In genomic region chrX:68832101-68832416, GRCh38 we compare ENCODE assay signal across 8 cellular contexts. TPM values are rescaled to one million over a fixed set of nuclear protein-coding genes. Genes with fewer than 3 reads are reported as not detected.
DNase-seq lines count a peak whose midpoint lies in the region; TF ChIP-seq lines count a peak whose summit lies in the region.

No MANE protein-coding gene starts in this region.

- no peaks in the 10 kb centered on the region for H3K36me3 ChIP-seq in smooth muscle cell (ENCODE audit: low read depth)

- H3K4me1 ChIP-seq in smooth muscle cell (ENCODE audit: low read depth) = no peaks in the 10 kb centered on the region

- peaks cover 18% of the 10 kb centered on the region for H3K4me1 Mint-ChIP-seq in HFFc6 (ENCODE audit: low read depth)
- peaks cover 64% of the 10 kb centered on the region for H3K4me1 Mint-ChIP-seq in brain

- H3K9ac ChIP-seq in smooth muscle cell (ENCODE audit: low read depth) = no peak overlapping the region

- peaks cover 79% of the 10 kb centered on the region for H3K79me2 ChIP-seq in smooth muscle cell (ENCODE audit: low read depth)

- TF ChIP-seq CTCF in HFFc6 (IDR thresholded peaks at IDR 0.05) = no peak
- no peak for TF ChIP-seq CTCF in brain (conservative IDR thresholded peaks at IDR 0.05)
- TF ChIP-seq CTCF in smooth muscle cell (IDR thresholded peaks at IDR 0.05; ENCODE audit: borderline replicate concordance, insufficient read depth, poor library complexity, severe bottlenecking) = no peak

- peaks cover 71% of the 10 kb centered on the region for H4K20me1 ChIP-seq in smooth muscle cell (ENCODE audit: low read depth)

- H3K4me3 Mint-ChIP-seq in HFFc6 (peak overlapping the region; percentile 59), brain (peak overlapping the region; percentile 94 to 98 (median 97))

- H3K27ac ChIP-seq in smooth muscle cell (ENCODE audit: low read depth) = peak overlapping the region; percentile 36

- no peaks in the 10 kb centered on the region for H3K9me3 ChIP-seq in smooth muscle cell (replicated peaks; ENCODE audit: low read depth)

- no peak overlapping the region for H2AFZ ChIP-seq in smooth muscle cell (ENCODE audit: low read depth)

- 47% methylated on average over 9 of the region's 11 CpGs for whole genome bisulfite sequencing in smooth muscle cell (ENCODE audit: low lambda C conversion rate)

- H3K4me3 ChIP-seq in smooth muscle cell = peak overlapping the region; percentile 62

- no peaks in the 10 kb centered on the region for H3F3A ChIP-seq in smooth muscle cell (ENCODE audit: low read depth)

- H3K36me3 Mint-ChIP-seq in HFFc6 (ENCODE audit: low read depth) = no peaks in the 10 kb centered on the region
- H3K36me3 Mint-ChIP-seq in brain = peaks cover 23% of the 10 kb centered on the region

- H3K4me2 ChIP-seq in smooth muscle cell = peak overlapping the region; percentile 87

- H3K9me3 Mint-ChIP-seq in HFFc6 (no peaks in the 10 kb centered on the region), brain (peaks cover 0 to 2% (median 0%) of the 10 kb centered on the region in 5 experiments)

- no peaks in the 10 kb centered on the region for H3K27me3 ChIP-seq in smooth muscle cell (ENCODE audit: low read depth)

- DNase-seq in EH (ENCODE audit: low read depth) = peak; percentile 78
- peak; percentile 67 for DNase-seq in HFFc6
- DNase-seq in OCI-M1 (lab: John Stamatoyannopoulos, UW) = peak; percentile 40
- DNase-seq in iris pigment epithelial cell (ENCODE audit: low read depth) = peak; percentile 89
- no peak for DNase-seq in smooth muscle cell (lab: John Stamatoyannopoulos, UW; ENCODE audit: unreplicated experiment)
- no peak for DNase-seq in NCI-H82 (lab: John Stamatoyannopoulos, UW)
- no peak for DNase-seq in ACHN

- H3K27me3 Mint-ChIP-seq in HFFc6 (ENCODE audit: insufficient read depth) (no peaks in the 10 kb centered on the region), brain (peaks cover 38% of the 10 kb centered on the region)

- in situ Hi-C loops in ACHN (cut with HindIII; ENCODE audit: low pct_ligation_motif_present, low pct_unique_long_range_greater_than_20kb, low sequenced_read_pairs) = no loop called here

- H3K27ac Mint-ChIP-seq in HFFc6 (peak overlapping the region; percentile 79), brain (peak overlapping the region; percentile 96 to 99 (median 98))

RNA-seq across cellular contexts. Expression of gene EFNB1, which starts 3.2 kb away (rescaled TPM):
- 1 to 10 TPM; 4.2 to 4.8 (median 4.5) TPM for total RNA-seq in HFFc6 (2021; fragmentation: NEBNext Ultra II Directional; extraction: Animal tissue kit (Norgen Biotek cat#: 25700))
- 21.3 TPM for polyA plus RNA-seq in brain (ENCODE audit: insufficient read depth, low read depth, low replicate concordance)
- total RNA-seq in smooth muscle cell = 41.4 and 44.1 TPM in 2 replicates
- 54.8 and 58.3 TPM in 2 replicates for polyA plus RNA-seq in smooth muscle cell

Comparison
In these comparisons a context has a peak if more than half of its experiments do, and no peak if none do; other contexts are left out.
1. DNase-seq: peak in EH (single experiment), HFFc6 (single experiment), OCI-M1 (single experiment) and iris pigment epithelial cell (single experiment); none in smooth muscle cell (single experiment), NCI-H82 (single experiment) and ACHN (single experiment).